Comparison of ENCODE assay signal across 8 cellular contexts in the genomic region with DNA sequence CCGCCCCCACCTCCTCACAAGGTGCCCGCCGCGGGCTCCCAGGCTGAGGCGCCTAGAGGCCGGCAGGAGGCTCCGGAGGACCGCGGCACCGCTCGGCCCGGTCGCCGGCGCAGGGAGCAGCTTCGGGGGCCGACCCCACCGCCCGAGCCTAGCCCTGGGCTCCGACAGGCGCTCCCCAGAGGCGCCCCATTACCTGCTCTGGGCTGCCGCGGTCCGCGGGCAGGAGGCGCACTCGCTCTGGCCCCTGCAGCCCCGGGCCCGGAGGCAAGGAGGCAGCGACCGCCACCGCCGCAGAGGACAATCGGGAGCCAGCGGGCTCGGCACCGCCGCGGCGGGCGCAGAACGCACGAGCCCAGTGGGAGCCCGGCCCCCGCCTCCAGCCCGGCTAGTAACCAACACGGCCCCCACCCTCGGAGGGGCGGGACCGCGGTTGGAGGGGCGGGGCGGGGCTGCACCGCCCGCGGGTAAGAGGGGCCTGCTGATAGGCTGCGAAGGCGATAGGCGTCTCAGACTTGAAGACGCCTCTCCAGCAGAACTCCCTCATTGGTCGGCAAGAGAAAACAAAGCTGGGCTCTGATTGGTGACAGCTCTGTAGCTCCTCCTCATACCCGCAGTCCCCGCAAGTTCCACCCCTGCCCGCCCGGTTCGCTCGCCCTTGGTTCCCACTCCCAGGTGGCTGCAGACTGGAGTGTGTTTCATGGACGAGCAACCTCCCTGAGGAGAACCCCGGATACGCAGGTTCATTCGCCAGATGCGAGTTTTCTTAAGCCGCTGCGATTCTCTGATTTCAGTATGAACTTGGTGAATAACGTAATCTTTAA. TPM values are rescaled to one million over a fixed set of nuclear protein-coding genes. Genes with fewer than 3 reads are reported as not detected.
A peak's percentile ranks its signal among the peaks of the same experiment; 100 is the strongest.
DNase-seq lines count a peak whose midpoint lies in the region; ATAC-seq and TF ChIP-seq lines count a peak whose summit lies in the region.

MPP7 (minus strand) TSS at position 397 of the 821 bp plus-strand sequence. CDS start 64,460 bp downstream, outside the sequence.

- peak; percentile 66 for DNase-seq in DMS153 treated with DMSO at 0.1 percent for 48 hours (lab: John Stamatoyannopoulos, UW; ENCODE audit: unreplicated experiment)
- peak; percentile 96 for DNase-seq in KBM-7
- DNase-seq in PC-3 = peak; percentile 96
- peak; percentile 97 for DNase-seq in activated T-cell treated with anti-CD3 and anti-CD28 coated beads, Interleukin-2, amount 50 U/mL, for 24 hours
- DNase-seq in erythroblast (lab: John Stamatoyannopoulos, UW) = peak; percentile 97
- peak; percentile 96 to 97 (median 97) for DNase-seq in mucosa of descending colon
- DNase-seq in stimulated activated CD8-positive, alpha-beta memory T cell treated with anti-CD3 and anti-CD28 coated beads, Interleukin-2, amount 100 ng/mL, for 48 hours (ENCODE audit: low read depth in 2 of 2) = peak; percentile 92

- H3K27ac Mint-ChIP-seq in activated T-cell treated with anti-CD3 and anti-CD28 coated beads, Interleukin-2, amount 50 U/mL, for 24 hours = peak within 1 kb of the TSS; percentile 89

- H3F3A ChIP-seq in PC-3 (ENCODE audit: low read length, unreplicated experiment) = no peaks in the 10 kb centered on the region

- peak within 1 kb of the TSS; percentile 61 for H3K9ac ChIP-seq in PC-3 (ENCODE audit: low read length)

- H3K27ac ChIP-seq in PC-3 (ENCODE audit: low read length) = peak within 1 kb of the TSS; percentile 34; the same call in 1 of the 2 replicates

- no peak for TF ChIP-seq POLR2A in erythroblast (IDR thresholded peaks at IDR 0.05; ENCODE audit: low read length)

- BruUV-seq in PC-3 (replicated peaks; lab: Mats Ljungman, UMichigan) = no TSS peak

- no peaks in the 10 kb centered on the region for H3K27me3 ChIP-seq in PC-3 (ENCODE audit: low read length)

- H4K20me1 ChIP-seq in PC-3 (ENCODE audit: low read length) = no peaks in the 10 kb centered on the region

- peaks cover 16% of the 10 kb centered on the region for H3K79me2 ChIP-seq in PC-3 (ENCODE audit: low read length)

- H3K9me3 ChIP-seq in PC-3 (ENCODE audit: low read length) = no peaks in the 10 kb centered on the region
- H3K9me3 ChIP-seq in mucosa of descending colon = no peaks in the 10 kb centered on the region

- H3K4me3 ChIP-seq in PC-3 (ENCODE audit: low read length) = peak within 1 kb of the TSS; percentile 79
- H3K4me3 ChIP-seq in mucosa of descending colon = peak within 1 kb of the TSS; percentile 70

- TF ChIP-seq CTCF in PC-3 (conservative IDR thresholded peaks at IDR 0.05; ENCODE audit: low read depth, low read length) = no peak
- peak; percentile 33 for TF ChIP-seq CTCF in mucosa of descending colon (IDR thresholded peaks at IDR 0.05)

- H3K4me1 Mint-ChIP-seq in activated T-cell treated with anti-CD3 and anti-CD28 coated beads, Interleukin-2, amount 50 U/mL, for 24 hours (ENCODE audit: low read depth) = peaks cover 52% of the 10 kb centered on the region

- CTCF ChIA-PET in PC-3 (lab: Charles Lee) = interaction anchor here (0.5 to 1.8 kb wide), 7 partner anchors 10 to 126 kb away, joined by 3 to 15 read pairs (median 4); no protein-coding TSS in a partner anchor

- H3K36me3 ChIP-seq in PC-3 (ENCODE audit: low read depth, low read length) (no peaks in the 10 kb centered on the region), mucosa of descending colon (ENCODE audit: low read depth) (no peaks in the 10 kb centered on the region)

- no peaks in the 10 kb centered on the region for H3K9me2 ChIP-seq in PC-3 (replicated peaks; ENCODE audit: low read length)

- peak; percentile 99 for ATAC-seq in GM21737 (IDR thresholded peaks at IDR 0.05; ENCODE audit: unreplicated experiment)
- peak; percentile 98 for ATAC-seq in PC-3
- peak; percentile 98 for ATAC-seq in mucosa of descending colon

- H3K36me3 Mint-ChIP-seq in activated T-cell treated with anti-CD3 and anti-CD28 coated beads, Interleukin-2, amount 50 U/mL, for 24 hours (ENCODE audit: low read depth) = peaks cover 3% of the 10 kb centered on the region

- H3K4me2 ChIP-seq in PC-3 (ENCODE audit: low read length) = peak within 1 kb of the TSS; percentile 94

- intact Hi-C loops in PC-3 (cut with micrococcal nuclease) (loop anchor here (1.0 kb wide), 3 partner anchors 47 to 79 kb away; no protein-coding TSS in a partner anchor), mucosa of descending colon (cut with DNase I, micrococcal nuclease) (loop anchor here (10.0 kb wide), 2 partner anchors 72 to 82 kb away; no protein-coding TSS in a partner anchor)

- H2AFZ ChIP-seq in PC-3 (ENCODE audit: low read length) = peak within 1 kb of the TSS; percentile 81

- in situ Hi-C loops in KBM-7 (cut with MboI; ENCODE audit: low pct_unique_long_range_greater_than_20kb, low sequenced_read_pairs) = no loop called here

- H3K4me1 ChIP-seq in PC-3 (ENCODE audit: insufficient read depth, low read length) = peaks cover 16% of the 10 kb centered on the region; the same call in 1 of the 2 replicates
- H3K4me1 ChIP-seq in mucosa of descending colon (ENCODE audit: low read depth) = no peaks in the 10 kb centered on the region

- POLR2A ChIA-PET in PC-3 (lab: Charles Lee; ENCODE audit: unreplicated experiment) = interaction anchor here (0.6 to 0.9 kb wide), 7 partner anchors 29 to 1061 kb away, joined by 3 to 16 read pairs (median 3); partner anchors contain the start of gene RAB18

- H3K27me3 Mint-ChIP-seq in activated T-cell treated with anti-CD3 and anti-CD28 coated beads, Interleukin-2, amount 50 U/mL, for 24 hours = no peaks in the 10 kb centered on the region

- no peaks in the 10 kb centered on the region for H3K9me3 Mint-ChIP-seq in activated T-cell treated with anti-CD3 and anti-CD28 coated beads, Interleukin-2, amount 50 U/mL, for 24 hours

- H3K4me3 Mint-ChIP-seq in activated T-cell treated with anti-CD3 and anti-CD28 coated beads, Interleukin-2, amount 50 U/mL, for 24 hours = peak within 1 kb of the TSS; percentile 91

RNA-seq across cellular contexts. Expression of gene MPP7, which starts in this region (rescaled TPM):
- total RNA-seq in PC-3 (2014; rRNA removed) (8.9 and 9.1 TPM in 2 replicates), mucosa of descending colon (10 to 100 TPM; 32.7 to 45.8 (median 38.7) TPM)

Comparison
In these comparisons a context has a peak if more than half of its experiments do, and no peak if none do; other contexts are left out.
1. Peak in every context shown above with its lines: DNase-seq, ATAC-seq, H3K4me3 ChIP-seq and H3K27ac ChIP-seq.